8 cellular contexts compared by ENCODE assay signal in the genomic region with DNA sequence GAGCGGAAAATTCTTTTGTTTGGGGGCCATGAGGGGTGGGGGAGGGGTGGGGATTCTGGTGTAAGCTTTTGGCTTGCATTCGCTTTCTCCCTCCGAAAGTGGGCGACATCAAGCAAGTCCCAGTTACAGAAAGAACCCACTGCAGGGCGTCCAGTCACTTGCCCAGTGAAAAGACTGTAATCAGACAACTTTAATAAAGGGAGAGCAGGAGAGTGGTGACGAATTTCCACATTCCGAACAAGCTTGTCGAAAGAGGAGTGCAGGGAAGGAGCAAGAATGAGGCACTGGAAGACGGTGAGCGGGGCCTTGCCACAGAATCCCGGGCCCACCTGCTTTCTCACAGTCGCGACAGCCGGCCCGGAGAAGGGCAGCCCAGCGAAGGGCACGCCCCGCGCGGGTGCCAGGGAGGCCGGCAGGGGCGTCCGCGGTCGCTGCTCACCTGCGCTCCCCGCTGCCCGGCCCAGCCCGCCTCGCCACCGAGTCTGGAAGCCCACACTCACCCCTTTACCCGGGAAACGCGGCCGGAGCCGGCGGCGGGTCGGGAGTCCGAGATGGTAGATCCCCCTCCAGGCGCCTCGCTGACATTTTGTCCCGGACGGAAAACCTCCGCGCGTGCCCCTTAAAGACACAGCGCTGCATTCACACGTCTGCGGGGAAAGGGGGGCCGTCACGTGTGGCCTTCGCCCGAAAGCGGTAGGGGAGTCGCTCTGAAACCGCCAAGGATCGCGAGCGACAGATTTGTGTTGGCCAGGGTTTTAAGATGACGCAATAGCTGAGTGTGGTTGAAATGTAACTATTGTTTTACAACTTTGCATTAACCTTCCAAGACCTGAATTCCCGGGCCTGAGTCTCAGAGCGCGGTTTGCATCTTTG. TPM values are rescaled to one million over a fixed set of nuclear protein-coding genes. Genes with fewer than 3 reads are reported as not detected.
DNase-seq lines count a peak whose midpoint lies in the region; ATAC-seq lines count a peak whose summit lies in the region.

A gene with protein sequence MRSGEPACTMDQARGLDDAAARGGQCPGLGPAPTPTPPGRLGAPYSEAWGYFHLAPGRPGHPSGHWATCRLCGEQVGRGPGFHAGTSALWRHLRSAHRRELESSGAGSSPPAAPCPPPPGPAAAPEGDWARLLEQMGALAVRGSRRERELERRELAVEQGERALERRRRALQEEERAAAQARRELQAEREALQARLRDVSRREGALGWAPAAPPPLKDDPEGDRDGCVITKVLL (minus strand): TSS at position 675 of the 873 bp plus-strand sequence. CDS start 9,407 bp downstream, outside the sequence.

- H3K27ac Mint-ChIP-seq in activated CD4-positive, alpha-beta T cell treated with anti-CD3 and anti-CD28 coated beads, Interleukin-2, amount 10 ng/mL, durations not matched to agents 7 days and 5 days, result peak within 1 kb of the TSS; percentile 52

- peak; percentile 59 for ATAC-seq in GM18861 (IDR thresholded peaks at IDR 0.05; ENCODE audit: unreplicated experiment)
- ATAC-seq in HG03159 (IDR thresholded peaks at IDR 0.05; ENCODE audit: unreplicated experiment), result peak; percentile 65
- ATAC-seq in left lobe of liver, result peak; percentile 79

- POLR2A ChIA-PET in activated CD4-positive, alpha-beta T cell treated with anti-CD3 and anti-CD28 coated beads, Interleukin-2, amount 10 ng/mL, durations not matched to agents 7 days and 5 days (lab: Charles Lee), result no interaction called here

- in situ Hi-C loops in ACHN (cut with HindIII; ENCODE audit: low pct_ligation_motif_present, low pct_unique_long_range_greater_than_20kb, low sequenced_read_pairs), result no loop called here

- H3K36me3 Mint-ChIP-seq in activated CD4-positive, alpha-beta T cell treated with anti-CD3 and anti-CD28 coated beads, Interleukin-2, amount 10 ng/mL, durations not matched to agents 7 days and 5 days (ENCODE audit: low read depth), result no peaks in the 10 kb centered on the region

- no peaks in the 10 kb centered on the region for H3K9me3 Mint-ChIP-seq in activated CD4-positive, alpha-beta T cell treated with anti-CD3 and anti-CD28 coated beads, Interleukin-2, amount 10 ng/mL, durations not matched to agents 7 days and 5 days

- peaks cover 14% of the 10 kb centered on the region for H3K4me1 Mint-ChIP-seq in activated CD4-positive, alpha-beta T cell treated with anti-CD3 and anti-CD28 coated beads, Interleukin-2, amount 10 ng/mL, durations not matched to agents 7 days and 5 days

- DNase-seq in ACHN (peak; percentile 88), NCI-H510A treated with DMSO at 0.1 percent for 48 hours (lab: John Stamatoyannopoulos, UW) (peak; percentile 67), dedifferentiated amniotic fluid mesenchymal stem cell (ENCODE audit: extremely low spot score) (peak; percentile 69), left lobe of liver (ENCODE audit: low spot score) (peak; percentile 92)
- peak; percentile 54 for DNase-seq in activated CD4-positive, alpha-beta T cell treated with anti-CD3 and anti-CD28 coated beads, Interleukin-2, amount 10 ng/mL, durations not matched to agents 7 days and 5 days
- DNase-seq in stimulated activated CD4-positive, alpha-beta T cell treated with anti-CD3 and anti-CD28 coated beads, Interleukin-4, amount 100 ng/mL, for 1 hour, result peak; percentile 50

- H3K4me3 Mint-ChIP-seq in activated CD4-positive, alpha-beta T cell treated with anti-CD3 and anti-CD28 coated beads, Interleukin-2, amount 10 ng/mL, durations not matched to agents 7 days and 5 days, result peak within 1 kb of the TSS; percentile 80

- CTCF ChIA-PET in activated CD4-positive, alpha-beta T cell treated with anti-CD3 and anti-CD28 coated beads, Interleukin-2, amount 10 ng/mL, durations not matched to agents 7 days and 5 days (lab: Charles Lee), result interaction anchor here (4.3 kb wide), 1 partner anchor 10 kb away, joined by 16 read pairs; no protein-coding TSS in a partner anchor

- H3K27me3 Mint-ChIP-seq in activated CD4-positive, alpha-beta T cell treated with anti-CD3 and anti-CD28 coated beads, Interleukin-2, amount 10 ng/mL, durations not matched to agents 7 days and 5 days, result peaks cover 11% of the 10 kb centered on the region

RNA-seq across cellular contexts. Expression of the gene that starts here (rescaled TPM):
- total RNA-seq in activated CD4-positive, alpha-beta T cell treated with anti-CD3 and anti-CD28 coated beads, Interleukin-2, amount 10 ng/mL, durations not matched to agents 7 days and 5 days, result under 1 TPM; 0.47 to 0.71 TPM
- total RNA-seq in left lobe of liver, result 40.1 TPM

Comparison
In these comparisons a context has a peak if more than half of its experiments do, and no peak if none do; other contexts are left out.
1. Peak in every context shown above with its lines: DNase-seq and ATAC-seq.
2. RNA of the gene that starts here (total RNA-seq): 40.1 TPM in left lobe of liver (single experiment); 0.47 to 0.71 TPM in activated CD4-positive, alpha-beta T cell treated with anti-CD3 and anti-CD28 coated beads, Interleukin-2, amount 10 ng/mL, durations not matched to agents 7 days and 5 days; every median in the first group is over 10 times any median in the second.
3. Peak in DNase-seq in activated CD4-positive, alpha-beta T cell treated with anti-CD3 and anti-CD28 coated beads, Interleukin-2, amount 10 ng/mL, durations not matched to agents 7 days and 5 days; RNA of the gene not detected or under 1 TPM.